ENCODE assay signal across 8 cellular contexts in the genomic region with DNA sequence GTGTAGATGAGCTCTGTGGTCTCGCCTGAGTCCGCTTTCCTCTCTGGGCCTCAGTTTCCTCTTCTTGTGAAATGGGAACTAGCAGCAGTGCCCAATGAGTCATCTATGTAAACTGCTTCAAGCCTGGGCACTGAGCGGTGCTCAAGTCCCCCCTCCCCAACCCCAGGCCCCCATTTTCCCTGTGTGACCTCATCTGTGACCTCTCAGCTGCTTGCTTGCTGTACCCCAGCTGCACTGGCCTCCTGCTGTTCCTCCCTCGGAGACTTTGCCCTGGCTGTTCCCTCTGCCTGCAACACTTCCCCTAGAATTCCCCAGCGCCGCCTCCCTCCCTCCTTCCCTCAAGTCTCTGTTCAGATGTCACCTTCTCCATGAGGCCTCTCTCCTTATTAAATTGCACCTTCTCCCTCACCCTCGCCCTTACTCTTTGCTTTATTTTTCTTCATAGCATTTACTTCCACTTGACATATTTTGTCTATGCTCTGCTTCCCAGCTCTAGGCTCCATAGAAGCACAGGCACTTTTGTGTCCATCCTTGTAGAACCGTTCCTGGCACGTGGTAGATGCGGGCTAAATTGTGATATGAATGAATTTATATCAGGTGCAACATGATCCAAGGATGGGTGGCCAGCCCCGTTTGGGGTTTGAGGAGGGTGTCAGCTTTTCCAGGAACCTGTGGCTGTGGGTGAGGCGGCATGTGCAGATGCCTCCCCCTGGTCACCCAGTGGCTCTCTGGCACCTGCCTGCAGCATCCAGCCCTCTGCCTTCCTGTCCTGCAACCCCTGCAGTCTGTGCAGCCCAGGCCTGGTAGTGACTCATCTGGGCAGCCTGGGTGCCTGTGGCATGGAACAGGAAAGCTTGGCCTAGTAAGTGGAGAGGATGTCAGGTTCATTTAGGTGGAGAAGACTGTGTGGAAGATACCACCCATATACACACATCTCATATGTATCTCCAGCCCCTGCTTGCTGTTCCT. TPM values are rescaled to one million over a fixed set of nuclear protein-coding genes. Genes with fewer than 3 reads are reported as not detected.
DNase-seq lines count a peak whose midpoint lies in the region; ATAC-seq, FAIRE-seq and TF ChIP-seq lines count a peak whose summit lies in the region.

No MANE protein-coding gene starts in this region.

- H3K27ac ChIP-seq in OCI-LY1 (ENCODE audit: low read depth, low read length, poor library complexity, severe bottlenecking), result peak overlapping the region; percentile 93
- H3K27ac ChIP-seq in CD8-positive, alpha-beta T cell (ENCODE audit: low read depth, low read length), result no peak overlapping the region

- intact Hi-C loops in CD8-positive, alpha-beta T cell (cut with DNase I, micrococcal nuclease), result no loop called here

- H3K4me2 ChIP-seq in OCI-LY1 (ENCODE audit: low read length), result peak overlapping the region; percentile 77

- H3K36me3 ChIP-seq in OCI-LY1 (ENCODE audit: insufficient read depth, low read length), result peaks cover 47% of the 10 kb centered on the region
- H3K36me3 ChIP-seq in CD8-positive, alpha-beta T cell (ENCODE audit: insufficient read depth, low read length), result no peaks in the 10 kb centered on the region

- POLR2A ChIA-PET in CD8-positive, alpha-beta T cell (lab: Charles Lee), result no interaction called here

- FAIRE-seq in GM19239 (lab: Jason Lieb, UNC), result peak; percentile 59

- no peak for TF ChIP-seq CTCF in OCI-LY1 (IDR thresholded peaks at IDR 0.05; ENCODE audit: low read length)
- TF ChIP-seq CTCF in fibroblast of pulmonary artery (IDR thresholded peaks at IDR 0.05; ENCODE audit: low read length, missing control alignments), result no peak
- TF ChIP-seq CTCF in CD8-positive, alpha-beta T cell (IDR thresholded peaks at IDR 0.05), result no peak

- no peaks in the 10 kb centered on the region for H3K9me2 ChIP-seq in OCI-LY1 (ENCODE audit: low read depth, low read length)

- peaks cover 21% of the 10 kb centered on the region for H3K4me1 Mint-ChIP-seq in CD8-positive, alpha-beta T cell (ENCODE audit: low read depth)

- H3K4me1 ChIP-seq in OCI-LY1 (ENCODE audit: insufficient read depth, low read length, severe bottlenecking), result peaks cover 51% of the 10 kb centered on the region
- H3K4me1 ChIP-seq in CD8-positive, alpha-beta T cell (ENCODE audit: insufficient read depth, low read length), result no peaks in the 10 kb centered on the region

- peak overlapping the region; percentile 71 for H3K9ac ChIP-seq in OCI-LY1 (ENCODE audit: low read length)

- ATAC-seq in CD8-positive, alpha-beta T cell, result no peak
- ATAC-seq in HG02870 (IDR thresholded peaks at IDR 0.05; ENCODE audit: unreplicated experiment) (no peak), HG02840 (IDR thresholded peaks at IDR 0.05; ENCODE audit: low FRiP score, unreplicated experiment) (no peak)

- CTCF ChIA-PET in CD8-positive, alpha-beta T cell (lab: Charles Lee), result interaction anchor here (1.5 kb wide), 1 partner anchor 31 kb away, joined by 7 read pairs; no protein-coding TSS in a partner anchor

- H3K27me3 Mint-ChIP-seq in CD8-positive, alpha-beta T cell (ENCODE audit: low read depth), result no peaks in the 10 kb centered on the region

- H3K36me3 Mint-ChIP-seq in CD8-positive, alpha-beta T cell, result peaks cover 40% of the 10 kb centered on the region

- peak overlapping the region; percentile 46 for H3K4me3 ChIP-seq in OCI-LY1 (ENCODE audit: low read depth, low read length, poor library complexity, severe bottlenecking)
- H3K4me3 ChIP-seq in fibroblast of pulmonary artery (replicated peaks; ENCODE audit: low read depth, low read length), result no peak overlapping the region
- no peak overlapping the region for H3K4me3 ChIP-seq in skeletal muscle cell (ENCODE audit: low read depth, low read length)
- H3K4me3 ChIP-seq in CD8-positive, alpha-beta T cell (ENCODE audit: low read depth, low read length), result no peak overlapping the region

- no peaks in the 10 kb centered on the region; the same call in 1 of the 2 replicates for H3F3A ChIP-seq in OCI-LY1 (ENCODE audit: insufficient read depth, low read length)

- no peaks in the 10 kb centered on the region for H4K20me1 ChIP-seq in OCI-LY1 (ENCODE audit: insufficient read depth, low read length)

- H3K4me3 Mint-ChIP-seq in CD8-positive, alpha-beta T cell, result no peak overlapping the region

- H3K79me2 ChIP-seq in OCI-LY1 (ENCODE audit: insufficient read depth, low read length), result peaks cover 19% of the 10 kb centered on the region; the same call in 1 of the 2 replicates

- no peak overlapping the region for H2AFZ ChIP-seq in OCI-LY1 (ENCODE audit: low read length)

- H3K9me3 Mint-ChIP-seq in CD8-positive, alpha-beta T cell, result peaks cover 11% of the 10 kb centered on the region

- no peak overlapping the region for H3K27ac Mint-ChIP-seq in CD8-positive, alpha-beta T cell

- H3K9me3 ChIP-seq in OCI-LY1 (ENCODE audit: low read length), result peaks cover 23% of the 10 kb centered on the region
- no peaks in the 10 kb centered on the region for H3K9me3 ChIP-seq in CD8-positive, alpha-beta T cell (ENCODE audit: low read length)

- no peaks in the 10 kb centered on the region for H3K27me3 ChIP-seq in OCI-LY1 (ENCODE audit: insufficient read depth, low read length)
- H3K27me3 ChIP-seq in CD8-positive, alpha-beta T cell (ENCODE audit: insufficient read depth, low read length), result no peaks in the 10 kb centered on the region

- DNase-seq in GM19239 (ENCODE audit: insufficient read length, low spot score), result no peak
- peak; percentile 34 for DNase-seq in fibroblast of pulmonary artery (ENCODE audit: low read depth)
- DNase-seq in skeletal muscle cell (ENCODE audit: low read depth), result peak; percentile 16
- DNase-seq in CD8-positive, alpha-beta T cell, result no peak
- DNase-seq in NCI-H774 (lab: John Stamatoyannopoulos, UW), result no peak

RNA-seq across cellular contexts. Expression of a gene that starts 26.3 kb away (rescaled TPM):
- total RNA-seq in CD8-positive, alpha-beta T cell, result 10 to 100 TPM; 13.5 to 14.6 TPM

RNA-seq across cellular contexts. Expression of a gene that starts 26.9 kb away (rescaled TPM):
- not detected for total RNA-seq in CD8-positive, alpha-beta T cell

Comparison
In these comparisons a context has a peak if more than half of its experiments do, and no peak if none do; other contexts are left out.
1. DNase-seq: peak in fibroblast of pulmonary artery (single experiment) and skeletal muscle cell (single experiment); none in GM19239 (single experiment), CD8-positive, alpha-beta T cell (0 of 7) and NCI-H774 (single experiment).